In genomic region chr1:153611024-153611352, GRCh38 we compare ENCODE assay signal across 9 cellular contexts. TPM values are rescaled to one million over a fixed set of nuclear protein-coding genes. Genes with fewer than 3 reads are reported as not detected.
DNase-seq lines count a peak whose midpoint lies in the region; ATAC-seq and TF ChIP-seq lines count a peak whose summit lies in the region.
"Had no signal": no experiment of that assay in that cellular context is flagged by ENCODE, and none has a peak within 500 bp of the region (broad histone marks: within the 10 kb centered on the region; RNA-seq: fewer than 3 reads in every experiment).

No MANE protein-coding gene starts in this region.

- peak overlapping the region; percentile 76 for H3K4me2 ChIP-seq in mesenchymal stem cell (ENCODE audit: low read length, poor library complexity, severe bottlenecking)

- no peaks in the 10 kb centered on the region for H3K9me3 ChIP-seq in mesenchymal stem cell (ENCODE audit: control insufficient read depth, low read length)

- H2AK5ac ChIP-seq in mesenchymal stem cell (ENCODE audit: low read length, severe bottlenecking), result no peak overlapping the region

- H3K9ac ChIP-seq in mesenchymal stem cell (ENCODE audit: low read length), result peak overlapping the region; percentile 98

- no peak overlapping the region for H4K8ac ChIP-seq in mesenchymal stem cell (ENCODE audit: low read length)

- H3K4me3 ChIP-seq in AG10803 (ENCODE audit: low read length) (peak overlapping the region; percentile 95), mesenchymal stem cell (ENCODE audit: insufficient read depth in 1 of 2, low read depth in 1 of 2, low read length in 2 of 2) (peak overlapping the region in 1 of 2 experiments; percentile 98)

- peaks cover 52% of the 10 kb centered on the region for H3K4me1 ChIP-seq in mesenchymal stem cell (ENCODE audit: control insufficient read depth, insufficient read depth, low read depth, low read length)

- TF ChIP-seq CTCF in AG10803 (conservative IDR thresholded peaks at IDR 0.05; ENCODE audit: low read length), result no peak

- H2BK12ac ChIP-seq in mesenchymal stem cell (ENCODE audit: low read length in 2 of 2), result no peak overlapping the region

- ATAC-seq in HG02973 (IDR thresholded peaks at IDR 0.05; ENCODE audit: unreplicated experiment), result no peak

- H3K14ac ChIP-seq in mesenchymal stem cell (ENCODE audit: low read length in 2 of 2), result peak overlapping the region in 1 of 2 experiments; percentile 36

- WGBS in adipose tissue, 3 donors, result 62 to 86% (median 76%) methylated on average over 4 of the region's 4 CpGs
- 81% methylated on average over 4 of the region's 4 CpGs for WGBS in mesenchymal stem cell

- no peak overlapping the region for H2BK15ac ChIP-seq in mesenchymal stem cell (ENCODE audit: low read depth, poor library complexity, severe bottlenecking)

- peaks cover 25 to 29% of the 10 kb centered on the region in 2 experiments for H3K36me3 ChIP-seq in mesenchymal stem cell (ENCODE audit: control insufficient read depth in 1 of 2, insufficient read depth in 2 of 2, low read depth in 1 of 2, low read length in 2 of 2)

- peak overlapping the region in 1 of 2 experiments; percentile 28 for H3K18ac ChIP-seq in mesenchymal stem cell (ENCODE audit: low read depth in 1 of 2, low read length in 2 of 2)

- peak overlapping the region; percentile 29 for H3K27ac ChIP-seq in adipose tissue (ENCODE audit: low read depth, low read length)
- peak overlapping the region; percentile 95 for H3K27ac ChIP-seq in mesenchymal stem cell (ENCODE audit: low read length, poor library complexity, severe bottlenecking)
- H3K27ac ChIP-seq: VCaP had no signal

- no peak overlapping the region for H4K91ac ChIP-seq in mesenchymal stem cell (ENCODE audit: low read length)

- peak; percentile 48 for DNase-seq in AG10803 (ENCODE audit: low read depth)
- DNase-seq in mesenchymal stem cell, result no peak
- no peak for DNase-seq in NCI-H2196 treated with DMSO at 0.1 percent for 48 hours (lab: John Stamatoyannopoulos, UW; ENCODE audit: unreplicated experiment)
- DNase-seq in NCI-H1048 (lab: John Stamatoyannopoulos, UW), result no peak
- DNase-seq: CD4-positive, alpha-beta T cell; cortex of kidney had no signal

- no peak overlapping the region for H2BK120ac ChIP-seq in mesenchymal stem cell (ENCODE audit: low read depth, low read length)

- H2BK5ac ChIP-seq in mesenchymal stem cell (ENCODE audit: low read depth, low read length, poor library complexity, severe bottlenecking), result no peak overlapping the region

- no peak overlapping the region for H3K4ac ChIP-seq in mesenchymal stem cell (ENCODE audit: low read depth in 1 of 2, low read length in 2 of 2)

- H3K27me3 ChIP-seq in mesenchymal stem cell (ENCODE audit: control insufficient read depth in 1 of 2, insufficient read depth in 1 of 2, low read length in 2 of 2), result no peaks in the 10 kb centered on the region

- H3K79me1 ChIP-seq in mesenchymal stem cell (replicated peaks; ENCODE audit: low read length, poor library complexity, severe bottlenecking), result peaks cover 12% of the 10 kb centered on the region

- no peak overlapping the region for H2AFZ ChIP-seq in mesenchymal stem cell (ENCODE audit: low read depth, low read length)

- H3K23ac ChIP-seq in mesenchymal stem cell (ENCODE audit: low read length in 2 of 2), result no peak overlapping the region

RNA-seq across cellular contexts. Expression of gene S100A16, which starts 1.9 kb away (rescaled TPM):
- 100 to 1,000 TPM in 2 of 3 donors, 10 to 100 TPM in 1; 30.9 to 175 (median 160) TPM for polyA plus RNA-seq in adipose tissue
- 123 TPM for polyA plus RNA-seq in mesenchymal stem cell (2013, experiment 1 of 2)
- 128 TPM for polyA plus RNA-seq in mesenchymal stem cell (2013, experiment 2 of 2)

RNA-seq across cellular contexts. Expression of gene S100A14, which starts 5.1 kb away (rescaled TPM):
- 10 to 100 TPM in 1 of 3 donors, 1 to 10 TPM in 2; 1.6 to 12.9 (median 9.7) TPM for polyA plus RNA-seq in adipose tissue
- 0.07 TPM for polyA plus RNA-seq in mesenchymal stem cell (2013, experiment 1 of 2)
- not detected for polyA plus RNA-seq in mesenchymal stem cell (2013, experiment 2 of 2)

RNA-seq across cellular contexts. Expression of gene S100A13, which starts 16.3 kb away (rescaled TPM):
- 100 to 1,000 TPM in 2 of 3 donors, 10 to 100 TPM in 1; 51.7 to 532 (median 205) TPM for polyA plus RNA-seq in adipose tissue
- 420 TPM for polyA plus RNA-seq in mesenchymal stem cell (2013, experiment 1 of 2)
- polyA plus RNA-seq in mesenchymal stem cell (2013, experiment 2 of 2), result 417 TPM

RNA-seq across cellular contexts. Expression of gene S100A1, which starts 17.2 kb away (rescaled TPM):
- 100 to 1,000 TPM in 1 of 3 donors, 10 to 100 TPM in 1, 1 to 10 TPM in 1; 6.7 to 100 (median 31.7) TPM for polyA plus RNA-seq in adipose tissue
- polyA plus RNA-seq in mesenchymal stem cell (2013, experiment 1 of 2), result 0.29 TPM
- 0.25 TPM for polyA plus RNA-seq in mesenchymal stem cell (2013, experiment 2 of 2)

RNA-seq across cellular contexts. Expression of gene CHTOP, which starts 22.9 kb away (rescaled TPM):
- 10 to 100 TPM; 35.6 to 43.7 (median 40.3) TPM for polyA plus RNA-seq in adipose tissue
- polyA plus RNA-seq in mesenchymal stem cell (2013, experiment 1 of 2), result 33.6 TPM
- polyA plus RNA-seq in mesenchymal stem cell (2013, experiment 2 of 2), result 34.1 TPM
